Comparison of ENCODE assay signal across 1 cellular context in the genomic region with DNA sequence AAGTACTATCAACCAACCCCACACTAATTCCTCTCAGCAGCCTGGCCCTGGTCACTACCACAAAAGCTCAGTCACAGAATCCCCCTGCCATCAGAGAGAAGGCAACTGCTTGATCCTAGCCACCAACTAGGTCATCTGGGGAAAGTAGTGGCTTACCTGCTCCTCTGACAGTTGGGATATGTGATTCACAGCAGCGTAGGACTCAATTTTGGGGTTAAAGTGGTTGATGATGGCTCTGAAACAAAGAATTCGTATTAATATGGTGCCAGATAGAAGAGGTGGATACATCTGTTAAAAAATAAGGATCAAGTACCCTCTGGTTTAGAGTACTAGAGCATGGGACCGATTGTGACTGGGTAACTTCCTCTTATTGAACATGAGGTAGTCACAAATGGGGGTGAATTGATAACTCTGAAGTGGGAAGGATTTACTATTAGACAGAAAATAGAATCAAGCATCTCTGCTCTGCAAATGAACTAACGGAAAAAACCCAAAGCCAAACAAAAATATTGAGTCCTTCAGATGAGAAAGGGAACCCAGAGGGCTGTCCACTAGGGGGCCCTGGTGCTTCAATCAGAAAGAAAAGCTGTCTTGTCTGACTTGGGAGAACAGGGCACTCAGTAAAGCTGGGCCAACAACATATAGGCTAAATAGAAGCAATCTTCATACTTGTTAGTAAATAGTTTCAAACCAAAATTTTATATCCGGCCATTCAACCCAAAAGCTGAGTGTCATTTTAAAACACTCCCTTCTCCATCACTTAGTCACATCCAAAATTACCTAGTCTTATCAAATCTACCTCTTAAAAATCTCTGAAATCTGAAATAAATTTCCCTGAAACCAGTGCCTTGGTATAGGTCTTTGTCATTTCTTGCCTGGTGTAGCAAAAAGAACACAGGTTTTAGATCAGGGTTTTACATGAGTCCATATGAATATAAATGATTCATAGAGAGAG.
TF ChIP-seq lines count a peak whose summit lies in the region.

No MANE protein-coding gene starts in this region.

TF ChIP-seq in IMR-90, 13 proteins besides CTCF, POLR2A, EP300 and RAD21:
- TF ChIP-seq SMC3 (IDR thresholded peaks at IDR 0.05; ENCODE audit: low read depth, low read length) (peak; percentile 96), MXI1 (IDR thresholded peaks at IDR 0.05; ENCODE audit: borderline replicate concordance, low read depth, low read length) (no peak), MAZ (IDR thresholded peaks at IDR 0.05; ENCODE audit: borderline replicate concordance, low read depth, low read length) (peak; percentile 17; the same call in 1 of the 2 replicates)
